In genomic region chr2:205025580-205026240, GRCh38 we compare ENCODE assay signal across 13 cellular contexts.
DNase-seq lines count a peak whose midpoint lies in the region; ATAC-seq and TF ChIP-seq lines count a peak whose summit lies in the region.
"Had no signal": no experiment of that assay in that cellular context is flagged by ENCODE, and none has a peak within 500 bp of the region (broad histone marks: within the 10 kb centered on the region; RNA-seq: fewer than 3 reads in every experiment).

No MANE protein-coding gene starts in this region.

- 91 to 95% methylated on average over 6 to 8 of the region's 11 CpGs for WGBS in mesodermal cell (ENCODE audit: insufficient coverage in 2 of 2), 2 experiments

- peak overlapping the region; percentile 40 for H3K4me2 ChIP-seq in PC-3 (ENCODE audit: low read length)

- H3F3A ChIP-seq in PC-3 (ENCODE audit: low read length, unreplicated experiment) = no peaks in the 10 kb centered on the region

- H3K27me3 ChIP-seq in PC-3 (ENCODE audit: low read length) = no peaks in the 10 kb centered on the region

- TF ChIP-seq CTCF in PC-3 (conservative IDR thresholded peaks at IDR 0.05; ENCODE audit: low read depth, low read length) = no peak

- H3K9me3 ChIP-seq in PC-3 (ENCODE audit: low read length) (no peaks in the 10 kb centered on the region), mesodermal cell (ENCODE audit: control insufficient read depth, low read length) (no peaks in the 10 kb centered on the region)

- H3K9me2 ChIP-seq in PC-3 (replicated peaks; ENCODE audit: low read length) = no peaks in the 10 kb centered on the region

- intact Hi-C loops in PC-3 (cut with micrococcal nuclease) = loop anchor here (10.0 kb wide), 1 partner anchor 649 kb away; no protein-coding TSS in a partner anchor

- H3K27ac ChIP-seq in PC-3 (ENCODE audit: low read length) (peak overlapping the region; percentile 72), caudate nucleus (ENCODE audit: low read depth, low read length) (peak overlapping the region; percentile 67), mesodermal cell (ENCODE audit: low read depth, low read length, severe bottlenecking) (peak overlapping the region; percentile 86)
- H3K27ac ChIP-seq: C4-2B, HL-60 had no signal

- no peaks in the 10 kb centered on the region for H3K36me3 ChIP-seq in PC-3 (ENCODE audit: low read depth, low read length)
- no peaks in the 10 kb centered on the region for H3K36me3 ChIP-seq in mesodermal cell (ENCODE audit: control insufficient read depth, insufficient read depth, low read length)

- no peak overlapping the region for H3K4me3 ChIP-seq in PC-3 (ENCODE audit: low read length)
- H3K4me3 ChIP-seq in mesodermal cell (ENCODE audit: extremely low read depth, insufficient read depth, low read length, poor library complexity, severe bottlenecking) = no peak overlapping the region

- H3K4me1 ChIP-seq in PC-3 (ENCODE audit: insufficient read depth, low read length) (peaks cover 18% of the 10 kb centered on the region), mesodermal cell (ENCODE audit: control insufficient read depth, insufficient read depth, low read length, poor library complexity, severe bottlenecking) (peaks cover 11% of the 10 kb centered on the region)

- no peak overlapping the region for H2AFZ ChIP-seq in PC-3 (ENCODE audit: low read length)

- no peaks in the 10 kb centered on the region for H4K20me1 ChIP-seq in PC-3 (ENCODE audit: low read length)

- POLR2A ChIA-PET in PC-3 (lab: Charles Lee; ENCODE audit: unreplicated experiment) = interaction anchor here (0.5 kb wide), 1 partner anchor 183 kb away, joined by 3 read pairs; no protein-coding TSS in a partner anchor

- no TSS peak for BruUV-seq in PC-3 (replicated peaks; lab: Mats Ljungman, UMichigan)

- peak; percentile 7 for DNase-seq in ACHN
- DNase-seq in PC-3 = no peak
- no peak for DNase-seq in caudate nucleus (lab: John Stamatoyannopoulos, UW)
- no peak for DNase-seq in COLO829 (ENCODE audit: low spot score)
- no peak for DNase-seq in NCI-H2171 (lab: John Stamatoyannopoulos, UW)
- DNase-seq: NCI-H146, retina had no signal

- in situ Hi-C loops in ACHN (cut with HindIII; ENCODE audit: low pct_ligation_motif_present, low pct_unique_long_range_greater_than_20kb, low sequenced_read_pairs) = no loop called here

- H3K79me2 ChIP-seq in PC-3 (ENCODE audit: low read length) = no peaks in the 10 kb centered on the region

- H3K9ac ChIP-seq in PC-3 (ENCODE audit: low read length) = no peak overlapping the region; the same call in 1 of the 2 replicates

- CTCF ChIA-PET in PC-3 (lab: Charles Lee) = no interaction called here

- ATAC-seq in PC-3 (no peak; the same call in 1 of the 2 replicates), HG03025 (IDR thresholded peaks at IDR 0.05; ENCODE audit: low FRiP score, unreplicated experiment) (no peak), esophagus mucosa (no peak)
- ATAC-seq: left lobe of liver had no signal
